Comparison of ENCODE assay signal across 1 cellular context in genomic region chr1:28648493-28649238, GRCh38.
TF ChIP-seq lines count a peak whose summit lies in the region.

Gene RNU11 (plus strand): TSS chr1:28648600.

TF ChIP-seq in K562, 482 proteins besides CTCF, POLR2A, EP300 and RAD21 (continued from another document and continues in another):
- no peak; the same call in 1 of the 2 replicates for TF ChIP-seq CUX1 (CRISPR knock-in tag; IDR thresholded peaks at IDR 0.05)
- peak; percentile 97 for TF ChIP-seq ZC3H11A (IDR thresholded peaks at IDR 0.05; ENCODE audit: low read depth, low read length)
- 0 out of 2 replicates have a peak, but pooled peaks have one; percentile 79 for TF ChIP-seq SLC30A9 (CRISPR knock-in tag; IDR thresholded peaks at IDR 0.05)
- TF ChIP-seq FIP1L1 (IDR thresholded peaks at IDR 0.05; ENCODE audit: low read depth, low read length, poor library complexity, severe bottlenecking) = no peak
- peak; percentile 92 for TF ChIP-seq FOSL1 (tag; conservative IDR thresholded peaks at IDR 0.05)
- TF ChIP-seq ILF3 (IDR thresholded peaks at IDR 0.05; ENCODE audit: borderline replicate concordance) = peak; percentile 100
- TF ChIP-seq ZNF511 (CRISPR knock-in tag; IDR thresholded peaks at IDR 0.05) = peak; percentile 99
- TF ChIP-seq GATAD2A (IDR thresholded peaks at IDR 0.05) = peak; percentile 95
- TF ChIP-seq LCOR (CRISPR knock-in tag; IDR thresholded peaks at IDR 0.05) = peak; percentile 100
- peak; percentile 15; the same call in 1 of the 2 replicates for TF ChIP-seq FOXJ3 (CRISPR knock-in tag; IDR thresholded peaks at IDR 0.05)
- TF ChIP-seq CSDE1 (IDR thresholded peaks at IDR 0.05) = peak; percentile 22 to 100; a peak in 2 of 4 replicates
- TF ChIP-seq CXXC5 (CRISPR knock-in tag; IDR thresholded peaks at IDR 0.05) = peak; percentile 82
- peak; percentile 100 for TF ChIP-seq POLR2H (tag; IDR thresholded peaks at IDR 0.05; ENCODE audit: low read depth)
- peak; percentile 83; the same call in 1 of the 2 replicates for TF ChIP-seq HDAC2 (IDR thresholded peaks at IDR 0.05)
- TF ChIP-seq SRF (CRISPR knock-in tag; IDR thresholded peaks at IDR 0.05) = peak in 1 of 2 experiments; percentile 99; a peak in 2 of 4 replicates
- TF ChIP-seq CBX2 (IDR thresholded peaks at IDR 0.05; ENCODE audit: insufficient read depth, low read length, poor library complexity, severe bottlenecking) = no peak
- TF ChIP-seq MYC (IDR thresholded peaks at IDR 0.05; ENCODE audit: low read depth, low read length) = peak; percentile 55; the same call in 1 of the 2 replicates
- TF ChIP-seq MYC (CRISPR knock-in tag; IDR thresholded peaks at IDR 0.05; ENCODE audit: borderline replicate concordance, low read depth) = peak; percentile 73; the same call in 1 of the 2 replicates
- peak; percentile 63; the same call in 1 of the 2 replicates for TF ChIP-seq MIER1 (IDR thresholded peaks at IDR 0.05; ENCODE audit: low read depth)
- peak; percentile 100 for TF ChIP-seq KDM5B (IDR thresholded peaks at IDR 0.05; ENCODE audit: insufficient replicate concordance, low read depth, low read length)
- peak; percentile 98 for TF ChIP-seq PTBP1 (IDR thresholded peaks at IDR 0.05; ENCODE audit: low read depth, low read length)
- peak; percentile 100 for TF ChIP-seq GTF2F1 (IDR thresholded peaks at IDR 0.05; ENCODE audit: low read depth, low read length)
- peak; percentile 98 for TF ChIP-seq SNAPC5 (CRISPR knock-in tag; IDR thresholded peaks at IDR 0.05)
- peak; percentile 88 for TF ChIP-seq FOXJ2 (tag; IDR thresholded peaks at IDR 0.05)
- no peak for TF ChIP-seq HDAC8 (tag; IDR thresholded peaks at IDR 0.05)
- peak; percentile 93 for TF ChIP-seq RNF219 (CRISPR knock-in tag; IDR thresholded peaks at IDR 0.05)
- 0 out of 2 replicates have a peak, but pooled peaks have one; percentile 40 for TF ChIP-seq E2F4 (CRISPR knock-in tag; IDR thresholded peaks at IDR 0.05; ENCODE audit: low read depth)
- peak; percentile 100 for TF ChIP-seq SMAD1 (IDR thresholded peaks at IDR 0.05; ENCODE audit: low read depth, low read length, partially characterized antibody)
- no peak; the same call in 1 of the 2 replicates for TF ChIP-seq NR4A1 (CRISPR knock-in tag; IDR thresholded peaks at IDR 0.05)
- 0 out of 2 replicates have a peak, but pooled peaks have one; percentile 78 for TF ChIP-seq NR4A1 (tag; IDR thresholded peaks at IDR 0.05)
- TF ChIP-seq RBM22 (IDR thresholded peaks at IDR 0.05; ENCODE audit: low read depth, low read length, poor library complexity, severe bottlenecking) = peak; percentile 73
- TF ChIP-seq HDAC1 (IDR thresholded peaks at IDR 0.05) = peak; percentile 74 to 85
- no peak for TF ChIP-seq SRSF3 (IDR thresholded peaks at IDR 0.05; ENCODE audit: insufficient read depth, low read length)
- TF ChIP-seq ZNF408 (CRISPR knock-in tag; IDR thresholded peaks at IDR 0.05; ENCODE audit: low read depth) = 0 out of 2 replicates have a peak, but pooled peaks have one; percentile 62
- TF ChIP-seq E2F3 (CRISPR knock-in tag; IDR thresholded peaks at IDR 0.05) = peak; percentile 67
- no peak for TF ChIP-seq L3MBTL2 (IDR thresholded peaks at IDR 0.05)
- peak; percentile 60; the same call in 1 of the 2 replicates for TF ChIP-seq ZNF644 (tag; IDR thresholded peaks at IDR 0.05; ENCODE audit: low read depth)
- peak; percentile 93 for TF ChIP-seq ZNF24 (IDR thresholded peaks at IDR 0.05)
- 0 out of 2 replicates have a peak, but pooled peaks have one; percentile 61 for TF ChIP-seq MBD1 (CRISPR knock-in tag; IDR thresholded peaks at IDR 0.05)
- no peak for TF ChIP-seq YBX1 (IDR thresholded peaks at IDR 0.05)
- TF ChIP-seq HLTF (IDR thresholded peaks at IDR 0.05) = peak; percentile 99
- no peak for TF ChIP-seq ELK1 (CRISPR knock-in tag; IDR thresholded peaks at IDR 0.05)
- no peak for TF ChIP-seq HSF4 (CRISPR knock-in tag; IDR thresholded peaks at IDR 0.05; ENCODE audit: borderline replicate concordance)
- peak; percentile 96 to 97 for TF ChIP-seq TEAD1 (CRISPR knock-in tag; IDR thresholded peaks at IDR 0.05)
- TF ChIP-seq POU5F1 (IDR thresholded peaks at IDR 0.05; ENCODE audit: borderline replicate concordance, low read depth, low read length, partially characterized antibody) = no peak
- TF ChIP-seq PREB (CRISPR knock-in tag; IDR thresholded peaks at IDR 0.05) = peak; percentile 100
- peak; percentile 77 for TF ChIP-seq RB1 (IDR thresholded peaks at IDR 0.05; ENCODE audit: low read depth)
- peak; percentile 98 for TF ChIP-seq RERE (CRISPR knock-in tag; IDR thresholded peaks at IDR 0.05; ENCODE audit: borderline replicate concordance)
